28 cellular contexts compared by ENCODE assay signal in the genomic region with DNA sequence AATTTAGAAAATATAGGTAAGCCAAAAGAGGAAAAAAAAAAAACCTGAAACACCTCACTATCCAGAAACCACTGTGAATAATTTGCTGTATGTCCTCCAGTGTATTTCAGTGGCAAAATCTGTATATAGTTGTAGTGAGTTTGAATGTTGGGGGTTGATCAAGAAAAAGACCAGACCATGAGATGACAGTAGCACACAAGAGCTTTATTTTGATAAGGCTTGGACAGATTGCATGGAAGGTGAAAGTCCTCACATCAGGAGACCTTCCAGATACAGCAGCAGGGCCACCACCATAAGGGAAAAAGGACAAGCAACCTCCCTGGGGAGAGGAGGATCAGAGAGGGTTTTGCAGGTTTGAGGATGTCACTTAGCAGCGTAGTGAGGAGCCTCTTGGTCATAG. TPM values are rescaled to one million over a fixed set of nuclear protein-coding genes. Genes with fewer than 3 reads are reported as not detected.
"Had no signal": no experiment of that assay in that cellular context is flagged by ENCODE, and none has a peak within 500 bp of the region (broad histone marks: within the 10 kb centered on the region; RNA-seq: fewer than 3 reads in every experiment).

No MANE protein-coding gene starts in this region.

- H3K36me3 ChIP-seq: colonic mucosa, esophagus squamous epithelium, gastrocnemius medialis, heart left ventricle, left lung, lower lobe of right lung had no signal

- H3K36me3 Mint-ChIP-seq: immature natural killer cell had no signal

- H3K27ac ChIP-seq: colonic mucosa, epithelial cell of prostate, esophagus squamous epithelium, gastrocnemius medialis, heart left ventricle, hepatocyte, left lung, lower lobe of right lung had no signal

- H3K4me3 Mint-ChIP-seq: dendritic cell treated with granulocyte-macrophage colony-stimulating factor and Interleukin-4, amounts not matched to agents 40 ng/mL and 50 ng/mL, for 4 days; effector memory CD8-positive, alpha-beta T cell; endodermal cell; immature natural killer cell; mesothelial cell of epicardium; naive B cell had no signal

- H3K9me3 ChIP-seq: colonic mucosa, lower lobe of right lung, mucosa of descending colon had no signal

- H3K27ac Mint-ChIP-seq: dendritic cell treated with granulocyte-macrophage colony-stimulating factor and Interleukin-4, amounts not matched to agents 40 ng/mL and 50 ng/mL, for 4 days; effector memory CD8-positive, alpha-beta T cell; endodermal cell; immature natural killer cell; mesothelial cell of epicardium; naive B cell had no signal

- ATAC-seq: effector memory CD8-positive, alpha-beta T cell; esophagus mucosa; gastrocnemius medialis; left lung; lower lobe of right lung; mucosa of descending colon had no signal

- FAIRE-seq: endometrium, kidney had no signal

- H3K4me3 ChIP-seq: colonic mucosa, esophagus squamous epithelium, gastrocnemius medialis, heart left ventricle, hepatocyte, left lung, lower lobe of right lung, mucosa of descending colon had no signal

- H3K4me1 ChIP-seq: colonic mucosa, esophagus squamous epithelium, gastrocnemius medialis, heart left ventricle, left lung, lower lobe of right lung had no signal

- DNase-seq: colonic mucosa; cortex of kidney; effector CD8-positive, alpha-beta T cell; effector memory CD8-positive, alpha-beta T cell; endodermal cell; erythroblast; esophagus squamous epithelium; foreskin fibroblast; foreskin melanocyte; gastrocnemius medialis; heart left ventricle; hypothalamus; immature natural killer cell; islet precursor cell; kidney; kidney glomerular epithelial cell; left lung; lower lobe of right lung; mesenchymal stem cell; mucosa of descending colon; naive B cell had no signal

- H3K4me1 Mint-ChIP-seq: endodermal cell, immature natural killer cell, mesothelial cell of epicardium, naive B cell had no signal

- H3K27me3 ChIP-seq: colonic mucosa, gastrocnemius medialis, heart left ventricle, hepatocyte, left lung had no signal

RNA-seq across cellular contexts. Expression of a gene that starts 16.2 kb away (rescaled TPM):
- total RNA-seq: myocyte had no signal
